ENCODE assay signal across 31 cellular contexts in the genomic region with DNA sequence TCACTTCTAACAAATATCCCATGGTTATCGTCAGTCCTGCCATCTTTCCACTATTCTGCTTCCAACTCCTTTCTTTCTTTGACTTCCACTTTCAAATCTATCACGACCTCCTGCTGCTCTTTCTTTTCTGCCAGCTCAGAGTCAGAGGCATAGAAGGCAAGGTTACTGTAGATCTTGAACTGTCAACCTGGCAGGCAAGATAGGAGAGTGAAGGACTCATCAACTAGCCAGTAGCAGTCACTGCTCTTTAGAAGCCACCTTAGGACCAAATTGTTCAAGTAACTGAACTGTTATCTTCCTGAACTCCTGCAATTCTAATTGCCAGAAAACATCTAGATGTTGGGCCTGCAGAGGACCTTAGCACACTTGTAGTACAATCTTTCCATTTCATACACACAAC.
"Had no signal": no experiment of that assay in that cellular context is flagged by ENCODE, and none has a peak within 500 bp of the region (broad histone marks: within the 10 kb centered on the region; RNA-seq: fewer than 3 reads in every experiment).

No MANE protein-coding gene starts in this region.

- H3K4me1 ChIP-seq: ascending aorta, colonic mucosa had no signal

- ATAC-seq: activated CD4-positive, alpha-beta T cell treated with anti-CD3 and anti-CD28 coated beads for 36 hours; activated CD4-positive, CD25-positive, alpha-beta regulatory T cell treated with anti-CD3 and anti-CD28 coated beads, Interleukin-2, amount 50 U/mL, for 24 hours; activated CD8-positive, alpha-beta memory T cell treated with anti-CD3 and anti-CD28 coated beads, Interleukin-2, amount 10 ng/mL, durations not matched to agents 7 days and 5 days; activated CD8-positive, alpha-beta T cell treated with anti-CD3 and anti-CD28 coated beads, Interleukin-2, amount 10 ng/mL, durations not matched to agents 7 days and 5 days; activated naive CD8-positive, alpha-beta T cell treated with anti-CD3 and anti-CD28 coated beads, Interleukin-2, amount 50 U/mL, for 24 hours; WTC11 had no signal

- H3K27me3 ChIP-seq: ascending aorta, cardiac muscle cell, colonic mucosa had no signal

- H3K27ac ChIP-seq: ascending aorta, cardiac muscle cell, colonic mucosa, WERI-Rb-1 had no signal

- H3K4me3 ChIP-seq: ascending aorta, cardiac muscle cell, colonic mucosa had no signal

- DNase-seq: activated CD4-positive, alpha-beta memory T cell treated with anti-CD3 and anti-CD28 coated beads, Interleukin-2, amount 10 ng/mL, durations not matched to agents 7 days and 5 days; activated CD4-positive, alpha-beta T cell treated with anti-CD3 and anti-CD28 coated beads for 1 hour; activated CD4-positive, alpha-beta T cell treated with anti-CD3 and anti-CD28 coated beads for 36 hours; activated CD4-positive, alpha-beta T cell treated with anti-CD3 and anti-CD28 coated beads for 48 hours; activated CD4-positive, alpha-beta T cell treated with anti-CD3 and anti-CD28 coated beads, Interleukin-2, amount 10 ng/mL, durations not matched to agents 7 days and 5 days; activated CD4-positive, alpha-beta T cell treated with anti-CD3 and anti-CD28 coated beads, Interleukin-2, amount 50 U/mL, for 48 hours; activated CD4-positive, CD25-positive, alpha-beta regulatory T cell; activated CD8-positive, alpha-beta memory T cell treated with anti-CD3 and anti-CD28 coated beads for 24 hours; activated CD8-positive, alpha-beta memory T cell treated with anti-CD3 and anti-CD28 coated beads, Interleukin-2, amount 10 ng/mL, durations not matched to agents 7 days and 5 days; activated CD8-positive, alpha-beta memory T cell treated with anti-CD3 and anti-CD28 coated beads, Interleukin-2, amount 50 U/mL, for 48 hours; activated CD8-positive, alpha-beta T cell treated with anti-CD3 and anti-CD28 coated beads, Interleukin-2, amount 10 ng/mL, durations not matched to agents 7 days and 5 days; activated effector memory CD4-positive, alpha-beta T cell treated with Interleukin-2 at 50 U/mL for 16 hours; activated gamma-delta T cell; activated naive CD4-positive, alpha-beta T cell treated with anti-CD3 and anti-CD28 coated beads, Interleukin-2, amount 10 ng/mL, durations not matched to agents 7 days and 5 days; activated naive CD4-positive, alpha-beta T cell treated with Interleukin-2 at 50 U/mL for 16 hours; activated naive CD8-positive, alpha-beta T cell treated with anti-CD3 and anti-CD28 coated beads, Interleukin-2, amount 10 ng/mL, durations not matched to agents 7 days and 5 days; activated naive CD8-positive, alpha-beta T cell treated with anti-CD3 and anti-CD28 coated beads, Interleukin-2, amount 50 U/mL, for 24 hours; activated T-cell treated with anti-CD3 and anti-CD28 coated beads, Interleukin-2, amount 50 U/mL, for 24 hours; activated T-cell treated with anti-CD3 and anti-CD28 coated beads, Interleukin-2, amount 50 U/mL, for 48 hours; amygdala; anterior cingulate cortex; caudate nucleus; cerebellar nuclear complex; colonic mucosa; T-helper 2 cell; T-helper 9 cell; WERI-Rb-1 had no signal

- H3K36me3 ChIP-seq: ascending aorta, cardiac muscle cell, colonic mucosa, WERI-Rb-1 had no signal

- H3K9me3 ChIP-seq: ascending aorta, colonic mucosa had no signal
